In genomic region chr4:140153419-140153743, GRCh38 we compare ENCODE assay signal across 1 cellular context.
TF ChIP-seq lines count a peak whose summit lies in the region.

No MANE protein-coding gene starts in this region.

TF ChIP-seq in IMR-90, 13 proteins besides CTCF, POLR2A, EP300 and RAD21 (continued from another document):
- TF ChIP-seq SMC3 (IDR thresholded peaks at IDR 0.05; ENCODE audit: low read depth, low read length) (no peak), MXI1 (IDR thresholded peaks at IDR 0.05; ENCODE audit: borderline replicate concordance, low read depth, low read length) (no peak)
